Comparison of ENCODE assay signal across 8 cellular contexts in the genomic region with DNA sequence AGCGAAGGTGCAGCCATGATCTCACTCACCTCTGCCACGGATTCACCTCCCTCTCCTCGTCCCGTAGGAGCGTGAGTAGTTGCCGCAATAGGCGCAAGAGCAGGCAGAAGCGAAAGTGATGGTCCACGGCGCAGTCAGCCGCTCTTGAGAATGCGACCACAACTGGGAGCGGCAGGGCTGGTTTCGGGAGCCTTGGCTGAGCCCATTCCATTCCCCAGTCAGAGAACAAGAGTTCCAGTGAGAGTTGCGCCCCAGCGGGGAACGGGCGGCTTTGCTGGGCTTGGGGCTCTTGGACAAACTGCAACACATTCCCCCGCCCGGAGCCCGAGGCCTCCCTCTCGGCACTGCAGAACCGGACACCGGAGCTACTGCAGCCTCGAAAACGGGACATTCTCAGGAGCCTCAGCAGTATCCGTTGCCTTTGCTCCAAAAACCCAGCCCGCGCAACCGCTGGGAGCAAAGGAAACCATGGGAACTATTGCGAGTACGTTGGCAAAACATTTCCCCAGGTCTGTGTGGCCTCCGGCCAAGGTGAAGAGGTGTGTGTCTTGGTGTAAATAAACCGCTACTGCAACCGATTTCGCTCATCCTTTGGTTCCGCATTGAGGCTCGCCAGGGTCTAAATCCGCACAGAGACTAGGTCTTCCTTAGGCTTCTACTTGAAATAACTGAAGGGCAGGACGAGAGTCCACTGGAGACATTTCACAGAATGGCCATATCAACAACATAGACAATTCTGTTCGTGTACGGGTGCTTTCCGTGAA. TPM values are rescaled to one million over a fixed set of nuclear protein-coding genes. Genes with fewer than 3 reads are reported as not detected.
DNase-seq lines count a peak whose midpoint lies in the region; ATAC-seq and TF ChIP-seq lines count a peak whose summit lies in the region.

No MANE protein-coding gene starts in this region.

- no peaks in the 10 kb centered on the region for H3K27me3 Mint-ChIP-seq in stimulated activated memory B cell treated with anti-CD40 and anti-IgM and Interleukin-4, amounts not matched to agents 10 μg/mL and 1 μg/mL and 100 μg/mL, for 72 hours

- H3K9me3 Mint-ChIP-seq in stimulated activated memory B cell treated with anti-CD40 and anti-IgM and Interleukin-4, amounts not matched to agents 10 μg/mL and 1 μg/mL and 100 μg/mL, for 72 hours = no peaks in the 10 kb centered on the region

- H3K4me3 ChIP-seq in NT2/D1 (ENCODE audit: insufficient read length, low read depth) = peak overlapping the region; percentile 91
- H3K4me3 ChIP-seq in mucosa of rectum (ENCODE audit: low read length in 2 of 2) = peak overlapping the region; percentile 79 to 83

- H3K9me3 ChIP-seq in NT2/D1 (ENCODE audit: insufficient read depth, low read length) (no peaks in the 10 kb centered on the region), mucosa of rectum (ENCODE audit: control insufficient read depth in 2 of 2, low read length in 2 of 2) (no peaks in the 10 kb centered on the region)

- peaks cover 23% of the 10 kb centered on the region for H3K27me3 ChIP-seq in NT2/D1 (ENCODE audit: insufficient read depth, insufficient read length)
- peaks cover 0 to 9% of the 10 kb centered on the region in 2 donors for H3K27me3 ChIP-seq in mucosa of rectum (ENCODE audit: control insufficient read depth in 2 of 2, insufficient read depth in 2 of 2, low read length in 2 of 2)

- H3K36me3 Mint-ChIP-seq in stimulated activated memory B cell treated with anti-CD40 and anti-IgM and Interleukin-4, amounts not matched to agents 10 μg/mL and 1 μg/mL and 100 μg/mL, for 72 hours = no peaks in the 10 kb centered on the region

- H3K27ac ChIP-seq in mucosa of rectum (ENCODE audit: low read depth in 2 of 2, low read length in 2 of 2) = peak overlapping the region; percentile 75 to 78

- peak; percentile 74 for ATAC-seq in GM21367 (IDR thresholded peaks at IDR 0.05; ENCODE audit: unreplicated experiment)
- peak; percentile 87 for ATAC-seq in stimulated activated memory B cell treated with anti-CD40 and anti-IgM and Interleukin-4, amounts not matched to agents 10 μg/mL and 1 μg/mL and 100 μg/mL, for 72 hours

- DNase-seq in COLO829 (ENCODE audit: low spot score) (peak; percentile 83), HT-29 (ENCODE audit: low spot score) (peak; percentile 85), NT2/D1 (ENCODE audit: low read depth, low spot score) (peak; percentile 81), activated T-cell treated with anti-CD3 and anti-CD28 coated beads for 4 hours (peak; percentile 14), erythroblast (lab: John Stamatoyannopoulos, UW) (peak; percentile 90)

- H3K4me1 ChIP-seq in NT2/D1 (ENCODE audit: insufficient read depth, insufficient read length) (no peaks in the 10 kb centered on the region), mucosa of rectum (ENCODE audit: control insufficient read depth in 2 of 2, insufficient read depth in 2 of 2, low read length in 2 of 2) (peaks cover 0 to 3% of the 10 kb centered on the region in 2 donors)

- peaks cover 8% of the 10 kb centered on the region for H3K4me1 Mint-ChIP-seq in stimulated activated memory B cell treated with anti-CD40 and anti-IgM and Interleukin-4, amounts not matched to agents 10 μg/mL and 1 μg/mL and 100 μg/mL, for 72 hours

- H3K4me3 Mint-ChIP-seq in stimulated activated memory B cell treated with anti-CD40 and anti-IgM and Interleukin-4, amounts not matched to agents 10 μg/mL and 1 μg/mL and 100 μg/mL, for 72 hours = peak overlapping the region; percentile 95

- TF ChIP-seq POLR2A in erythroblast (IDR thresholded peaks at IDR 0.05; ENCODE audit: low read length) = peak; percentile 48

- no peaks in the 10 kb centered on the region for H3K36me3 ChIP-seq in NT2/D1 (ENCODE audit: insufficient read depth, insufficient read length, low read length)
- H3K36me3 ChIP-seq in mucosa of rectum (ENCODE audit: control insufficient read depth in 2 of 2, insufficient read depth in 2 of 2, low read length in 2 of 2) = no peaks in the 10 kb centered on the region

- peak overlapping the region; percentile 87 for H3K9ac ChIP-seq in NT2/D1 (ENCODE audit: insufficient read length, low read depth)
- peak overlapping the region; percentile 65 to 66 for H3K9ac ChIP-seq in mucosa of rectum (ENCODE audit: low read depth in 1 of 2, low read length in 2 of 2)

- H3K27ac Mint-ChIP-seq in stimulated activated memory B cell treated with anti-CD40 and anti-IgM and Interleukin-4, amounts not matched to agents 10 μg/mL and 1 μg/mL and 100 μg/mL, for 72 hours = peak overlapping the region; percentile 90

RNA-seq across cellular contexts. Expression of gene ZBTB33, which starts 5.7 kb away (rescaled TPM):
- total RNA-seq in HT-29 (2014; rRNA removed; shearing (Covaris generic)) = 6.1 TPM in 2 replicates

Comparison
In these comparisons a context has a peak if more than half of its experiments do, and no peak if none do; other contexts are left out.
1. Peak in every context shown above with its lines: DNase-seq, ATAC-seq, H3K4me3 ChIP-seq and H3K27ac ChIP-seq.
2. DNase-seq: peak in every context shown above with its lines; median percentile 90 in erythroblast; 85 in HT-29; 83 in COLO829; 81 in NT2/D1; 14 in activated T-cell treated with anti-CD3 and anti-CD28 coated beads for 4 hours.